Comparison of ENCODE assay signal across 12 cellular contexts in the genomic region with DNA sequence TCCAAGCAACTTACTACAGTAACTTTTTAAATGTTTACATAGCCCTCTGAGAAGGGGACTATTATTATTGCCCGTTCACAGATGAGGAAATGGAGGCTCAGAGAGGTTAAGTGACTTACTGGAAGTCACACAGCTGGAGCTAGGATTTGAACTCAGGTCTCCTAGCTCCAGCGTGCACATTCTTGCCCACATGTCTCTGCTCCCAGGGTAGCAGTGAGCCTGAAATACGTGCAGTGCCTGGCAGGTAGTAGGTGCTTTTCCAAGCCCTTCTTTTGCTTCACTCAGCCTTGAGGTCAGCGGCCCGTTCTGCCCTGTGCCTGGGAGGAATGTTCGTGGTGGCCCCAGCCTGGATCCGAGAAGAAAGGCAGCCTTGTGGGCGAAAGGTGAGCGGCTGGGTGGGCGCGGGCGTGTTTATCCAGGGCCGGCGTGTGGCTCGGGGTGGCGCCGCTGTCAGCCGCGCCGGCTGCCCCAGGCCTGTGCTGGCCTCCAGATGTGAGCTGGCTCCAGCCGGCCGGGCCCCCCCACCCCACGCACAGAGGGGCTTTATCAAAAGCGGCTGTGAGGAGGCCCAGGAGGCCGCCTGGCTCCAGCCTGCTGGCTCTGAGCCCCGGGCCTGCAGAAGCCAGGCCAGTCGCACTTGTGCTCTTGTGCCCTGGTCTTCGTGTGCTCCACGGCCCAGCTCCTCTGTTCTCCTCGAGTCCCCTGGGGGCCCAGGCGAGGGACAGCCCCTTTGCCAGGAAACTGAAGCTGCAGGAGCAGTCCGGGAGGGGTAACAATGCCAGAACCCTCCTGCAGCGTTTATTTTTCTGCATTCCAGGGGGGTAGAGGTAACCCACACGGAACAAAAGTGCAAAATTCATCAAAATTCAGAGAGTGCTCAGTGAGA. TPM values are rescaled to one million over a fixed set of nuclear protein-coding genes. Genes with fewer than 3 reads are reported as not detected.
DNase-seq lines count a peak whose midpoint lies in the region; TF ChIP-seq lines count a peak whose summit lies in the region.
"Had no signal": no experiment of that assay in that cellular context is flagged by ENCODE, and none has a peak within 500 bp of the region (broad histone marks: within the 10 kb centered on the region; RNA-seq: fewer than 3 reads in every experiment).

No MANE protein-coding gene starts in this region.

- in situ Hi-C loops in transverse colon (cut with MboI; ENCODE audit: low pct_ligation_motif_present in 1 of 4, low pct_unique_long_range_greater_than_20kb in 1 of 4, low sequenced_read_pairs in 3 of 4) = no loop called here

- no peak for TF ChIP-seq EP300 in transverse colon (IDR thresholded peaks at IDR 0.05; ENCODE audit: low read depth)

- peak; percentile 37 to 69 for DNase-seq in NCI-H524 (lab: John Stamatoyannopoulos, UW)
- no peak for DNase-seq in NCI-H524 treated with DMSO at 0.1 percent for 48 hours (lab: John Stamatoyannopoulos, UW)
- DNase-seq in epithelial cell of proximal tubule (ENCODE audit: low read depth) = peak; percentile 44
- peak; percentile 88 for DNase-seq in midbrain (lab: John Stamatoyannopoulos, UW)
- peak; percentile 16 for DNase-seq in transverse colon
- DNase-seq in DMS79 (lab: John Stamatoyannopoulos, UW) = no peak
- DNase-seq in RKO (ENCODE audit: low spot score) = no peak
- DNase-seq in Kasumi-1 (lab: John Stamatoyannopoulos, UW) = no peak
- DNase-seq: H9; stimulated activated CD4-positive, alpha-beta T cell treated with anti-CD3 and anti-CD28 coated beads, Interleukin-12 subunit alpha, Interleukin-12 subunit beta, amount 100 ng/mL, for 4 hours had no signal

- H3K4me3 ChIP-seq in epithelial cell of proximal tubule (ENCODE audit: low read depth, low read length) (no peak overlapping the region), transverse colon (no peak overlapping the region)
- H3K4me3 ChIP-seq: esophagus muscularis mucosa, uterus had no signal

- no peak for TF ChIP-seq POLR2A in transverse colon (IDR thresholded peaks at IDR 0.05)

- H3K4me1 ChIP-seq in transverse colon = peaks cover 5 to 16% (median 8%) of the 10 kb centered on the region in 4 donors
- H3K4me1 ChIP-seq: uterus had no signal

- peaks cover 12% of the 10 kb centered on the region for H3K27me3 ChIP-seq in transverse colon
- H3K27me3 ChIP-seq: esophagus muscularis mucosa, uterus had no signal

- TF ChIP-seq CTCF in epithelial cell of proximal tubule (conservative IDR thresholded peaks at IDR 0.05; ENCODE audit: low read depth, low read length) (no peak), transverse colon (IDR thresholded peaks at IDR 0.05) (no peak)

- H3K27ac ChIP-seq in transverse colon = no peak overlapping the region
- H3K27ac ChIP-seq: esophagus muscularis mucosa, uterus had no signal

- 19 to 24% methylated on average over 5 to 31 of the region's 34 CpGs for WGBS in transverse colon (ENCODE audit: low coverage in 1 of 2), 2 donors

- H3K36me3 ChIP-seq in transverse colon = no peaks in the 10 kb centered on the region
- H3K36me3 ChIP-seq: esophagus muscularis mucosa, uterus had no signal

- H3K9me3 ChIP-seq in transverse colon = no peaks in the 10 kb centered on the region
- H3K9me3 ChIP-seq: esophagus muscularis mucosa, uterus had no signal

- intact Hi-C loops in transverse colon (cut with DNase I; ENCODE audit: low total_unique reads) = no loop called here

RNA-seq across cellular contexts. Expression of a gene that starts 58.1 kb away (rescaled TPM):
- 109 and 112 TPM in 2 replicates for total RNA-seq in epithelial cell of proximal tubule
- total RNA-seq in transverse colon = 100 to 1,000 TPM in 1 of 4 donors, 10 to 100 TPM in 3; 23.7 to 104 (median 62.8) TPM

Comparison
In these comparisons a context has a peak if more than half of its experiments do, and no peak if none do; other contexts are left out.
1. DNase-seq: peak in NCI-H524 (2 of 2), epithelial cell of proximal tubule (single experiment), midbrain (single experiment) and transverse colon (single experiment); none in NCI-H524 treated with DMSO at 0.1 percent for 48 hours (single experiment), DMS79 (single experiment), RKO (single experiment) and Kasumi-1 (0 of 2).